ENCODE assay signal across 9 cellular contexts in genomic region chr5:157808043-157808442, GRCh38.
"Had no signal": no experiment of that assay in that cellular context is flagged by ENCODE, and none has a peak within 500 bp of the region (broad histone marks: within the 10 kb centered on the region; RNA-seq: fewer than 3 reads in every experiment).

No MANE protein-coding gene starts in this region.

- H3K9me3 Mint-ChIP-seq: HFFc6 had no signal

- DNase-seq: GOT3, H7, HFFc6, IMR-90, KG1 had no signal

- H3K4me3 ChIP-seq: HAP-1, K562 had no signal

- ATAC-seq: HCT116, K562 had no signal

- H3K9me3 ChIP-seq: HAP-1 had no signal

- H3K27ac Mint-ChIP-seq: HFFc6 had no signal

- H3K4me1 ChIP-seq: HAP-1 had no signal

- H3K27ac ChIP-seq: HL-60 had no signal

- H3K4me3 Mint-ChIP-seq: HFFc6 had no signal
